Comparison of ENCODE assay signal across 19 cellular contexts in the genomic region with DNA sequence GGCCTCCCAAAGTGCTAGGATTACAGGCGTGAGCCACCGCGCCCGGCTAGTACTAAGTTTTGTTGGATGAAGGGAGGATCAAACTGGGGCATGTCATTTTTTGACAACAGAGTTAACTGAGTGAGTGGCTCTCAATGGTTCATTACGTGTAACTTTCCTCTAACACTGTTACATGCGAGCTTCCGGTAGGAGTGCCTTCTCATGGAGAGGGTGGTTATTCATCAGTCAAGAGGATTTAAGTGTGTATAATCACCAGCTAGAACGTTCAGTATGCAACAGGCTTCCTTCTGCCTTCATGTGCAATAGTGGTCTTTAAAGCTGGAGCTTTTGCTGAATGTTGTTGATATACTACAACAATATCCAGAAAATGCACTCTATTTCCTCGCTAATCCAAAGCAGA.
"Had no signal": no experiment of that assay in that cellular context is flagged by ENCODE, and none has a peak within 500 bp of the region (broad histone marks: within the 10 kb centered on the region; RNA-seq: fewer than 3 reads in every experiment).

No MANE protein-coding gene starts in this region.

- H3K36me3 ChIP-seq: esophagus squamous epithelium, gastroesophageal sphincter, neural progenitor cell, ovary, right atrium auricular region, stomach, thoracic aorta had no signal

- ATAC-seq: effector memory CD8-positive, alpha-beta T cell; gastroesophageal sphincter; left lobe of liver; natural killer cell treated with Interleukin-12 subunit alpha and Interleukin-12 subunit beta and Interleukin-15 and Interleukin-18, amount 100 ng/mL, for 72 hours had no signal

- H3K4me3 ChIP-seq: esophagus squamous epithelium, gastroesophageal sphincter, neural progenitor cell, ovary, right atrium auricular region, stomach, thoracic aorta had no signal

- H3K27ac ChIP-seq: esophagus squamous epithelium, gastroesophageal sphincter, neural progenitor cell, ovary, right atrium auricular region, stomach, thoracic aorta had no signal

- H3K27me3 ChIP-seq: esophagus squamous epithelium, gastroesophageal sphincter, ovary, right atrium auricular region, stomach had no signal

- H3K4me1 ChIP-seq: esophagus squamous epithelium, gastroesophageal sphincter, neural progenitor cell, right atrium auricular region, stomach had no signal

- DNase-seq: effector memory CD8-positive, alpha-beta T cell; esophagus squamous epithelium; foreskin fibroblast; glutamatergic neuron; islet precursor cell; nucleus accumbens; ovary; small intestine; stimulated activated CD4-positive, alpha-beta T cell treated with anti-CD3 and anti-CD28 coated beads, Interleukin-12 subunit alpha, Interleukin-12 subunit beta, amount 100 ng/mL, for 4 hours; stimulated activated naive CD4-positive, alpha-beta T cell; stomach; substantia nigra; trophoblast cell had no signal

- H3K9me3 ChIP-seq: esophagus squamous epithelium, gastroesophageal sphincter, ovary, right atrium auricular region, stomach, thoracic aorta had no signal
